22 cellular contexts compared by ENCODE assay signal in genomic region chr11:11382858-11383532, GRCh38. TPM values are rescaled to one million over a fixed set of nuclear protein-coding genes. Genes with fewer than 3 reads are reported as not detected.
A peak's percentile ranks its signal among the peaks of the same experiment; 100 is the strongest.
DNase-seq lines count a peak whose midpoint lies in the region; ATAC-seq and TF ChIP-seq lines count a peak whose summit lies in the region.
"Had no signal": no experiment of that assay in that cellular context is flagged by ENCODE, and none has a peak within 500 bp of the region (broad histone marks: within the 10 kb centered on the region; RNA-seq: fewer than 3 reads in every experiment).

No MANE protein-coding gene starts in this region.

- no peak overlapping the region for H4K91ac ChIP-seq in IMR-90 (ENCODE audit: insufficient read depth, low read depth, low read length)

- POLR2A ChIA-PET in IMR-90 (lab: Charles Lee; ENCODE audit: unreplicated experiment) = no interaction called here

- intact Hi-C loops in IMR-90 (cut with micrococcal nuclease) = no loop called here

- dilution Hi-C loops in IMR-90 (cut with HindIII; ENCODE audit: low sequenced_read_pairs, unreplicated experiment) = no loop called here

- no peak overlapping the region for H2AK9ac ChIP-seq in IMR-90 (replicated peaks; ENCODE audit: low read depth, low read length, poor library complexity)

- no peak overlapping the region for H2BK20ac ChIP-seq in IMR-90 (ENCODE audit: low read depth, low read length)

- no peak overlapping the region for H2AK5ac ChIP-seq in IMR-90 (ENCODE audit: low read depth, low read length)

- no peak overlapping the region for H3K27ac ChIP-seq in IMR-90 (ENCODE audit: insufficient read depth, low read length)
- H3K27ac ChIP-seq: foreskin keratinocyte, GM23248, ovary, Peyer's patch, suprapubic skin had no signal

- no peak overlapping the region for H2AFZ ChIP-seq in IMR-90 (replicated peaks; ENCODE audit: low read length, poor library complexity)
- H2AFZ ChIP-seq: GM23248 had no signal

- H3K27me3 ChIP-seq in IMR-90 (ENCODE audit: control insufficient read depth, insufficient read depth, low read length) = no peaks in the 10 kb centered on the region; the same call in 1 of the 2 replicates
- H3K27me3 ChIP-seq: foreskin keratinocyte, ovary, Peyer's patch, suprapubic skin had no signal

- H3K79me1 ChIP-seq in IMR-90 (ENCODE audit: low read depth in 1 of 2, low read length in 2 of 2) = no peaks in the 10 kb centered on the region; a peak in 1 of 4 replicates

- no peak overlapping the region for H2BK15ac ChIP-seq in IMR-90 (ENCODE audit: low read depth, low read length)

- 17% methylated on average over 2 of the region's 7 CpGs; no CpG with 5 or more reads in 1 of the 2 experiments for WGBS in IMR-90 (ENCODE audit: extremely low coverage in 2 of 2, insufficient read length in 1 of 2), 2 experiments

- no peaks in the 10 kb centered on the region for H3K9me3 ChIP-seq in IMR-90 (ENCODE audit: control insufficient read depth, insufficient read depth, low read length)
- H3K9me3 ChIP-seq: ovary, Peyer's patch, suprapubic skin had no signal

- no peak overlapping the region for H4K8ac ChIP-seq in IMR-90 (ENCODE audit: low read depth in 2 of 2, low read length in 2 of 2)

- no peak overlapping the region for H3K4ac ChIP-seq in IMR-90 (ENCODE audit: low read depth, low read length)

- no peak overlapping the region for H3K18ac ChIP-seq in IMR-90 (ENCODE audit: low read depth, low read length)

- ATAC-seq in IMR-90 (ENCODE audit: low read depth) = peak; percentile 49
- no peak for ATAC-seq in HG03108 (IDR thresholded peaks at IDR 0.05; ENCODE audit: unreplicated experiment)
- ATAC-seq: CD8-positive, alpha-beta T cell; foreskin keratinocyte; left ventricle myocardium superior had no signal

- H3K4me3 ChIP-seq in IMR-90 (ENCODE audit: insufficient read depth, low read depth, low read length) = no peak overlapping the region
- H3K4me3 ChIP-seq: GM23248, ovary, Peyer's patch, suprapubic skin had no signal

- H3K36me3 ChIP-seq in IMR-90 (ENCODE audit: control insufficient read depth, insufficient read depth, low read length) = no peaks in the 10 kb centered on the region
- H3K36me3 ChIP-seq: ovary, Peyer's patch, suprapubic skin had no signal

- no peaks in the 10 kb centered on the region for H4K20me1 ChIP-seq in IMR-90 (ENCODE audit: insufficient read depth, low read length)

- BruUV-seq in IMR-90 (replicated peaks; lab: Mats Ljungman, UMichigan) = no TSS peak

- CTCF ChIA-PET in IMR-90 (lab: Yijun Ruan, JAX) = no interaction called here

- no peak overlapping the region for H2BK120ac ChIP-seq in IMR-90 (ENCODE audit: low read depth, low read length)

- H3K14ac ChIP-seq in IMR-90 (replicated peaks; ENCODE audit: low read depth, low read length) = no peak overlapping the region

- H3K9ac ChIP-seq in IMR-90 (ENCODE audit: low read depth, low read length) = no peak overlapping the region
- H3K9ac ChIP-seq: GM23248 had no signal

- no peak overlapping the region for H4K5ac ChIP-seq in IMR-90 (ENCODE audit: low read depth, low read length)

- no peaks in the 10 kb centered on the region for H3K4me1 ChIP-seq in IMR-90 (ENCODE audit: control insufficient read depth, insufficient read depth, low read length)
- H3K4me1 ChIP-seq: foreskin keratinocyte, Peyer's patch, suprapubic skin had no signal

- DNase-seq in COLO668 (lab: John Stamatoyannopoulos, UW; ENCODE audit: unreplicated experiment) (peak; percentile 70), IMR-90 (no peak), NCI-H345 (lab: John Stamatoyannopoulos, UW) (peak; percentile 80), cerebellar cortex (ENCODE audit: low spot score) (peak; percentile 88), NCI-H1694 treated with DMSO at 0.1 percent for 48 hours (lab: John Stamatoyannopoulos, UW) (no peak), MV-4-11 (lab: John Stamatoyannopoulos, UW) (no peak), NK-92 (lab: John Stamatoyannopoulos, UW; ENCODE audit: unreplicated experiment) (no peak)
- DNase-seq: activated CD4-positive, alpha-beta memory T cell treated with anti-CD3 and anti-CD28 coated beads, Interleukin-2, amount 10 ng/mL, durations not matched to agents 7 days and 5 days; amniotic stem cell; CD8-positive, alpha-beta T cell; foreskin keratinocyte; GDM1; GM23248; Kasumi-1; left ventricle myocardium superior; NCI-H446 treated with DMSO at 0.1 percent for 48 hours; ovary; Peyer's patch; stimulated activated CD4-positive, alpha-beta T cell treated with anti-CD3 and anti-CD28 coated beads, Interleukin-4, amount 100 ng/mL, for 1 hour; stimulated activated CD8-positive, alpha-beta memory T cell treated with anti-CD3 and anti-CD28 coated beads, Interleukin-4, amount 100 ng/mL, for 48 hours had no signal

- no peak for TF ChIP-seq RAD21 in IMR-90 (IDR thresholded peaks at IDR 0.05; ENCODE audit: low read length)

- H3K9me1 ChIP-seq in IMR-90 (ENCODE audit: insufficient read depth, low read length) = no peaks in the 10 kb centered on the region

- in situ Hi-C loops in IMR-90 (cut with MboI; ENCODE audit: low sequenced_read_pairs) = no loop called here

- TF ChIP-seq CTCF in IMR-90 (conservative IDR thresholded peaks at IDR 0.05; ENCODE audit: low read depth, low read length) = no peak

- no peak for TF ChIP-seq POLR2A in IMR-90 (IDR thresholded peaks at IDR 0.05; ENCODE audit: low read depth, low read length)

- H2BK5ac ChIP-seq in IMR-90 (ENCODE audit: low read depth, low read length, poor library complexity, severe bottlenecking) = no peak overlapping the region

- no peak overlapping the region for H3K23ac ChIP-seq in IMR-90 (ENCODE audit: low read depth, low read length)

- H3K56ac ChIP-seq in IMR-90 (ENCODE audit: extremely low read depth, insufficient read depth, low read length) = no peak overlapping the region

- no peak overlapping the region for H3K4me2 ChIP-seq in IMR-90 (ENCODE audit: low read depth, low read length)

TF ChIP-seq in IMR-90, 13 proteins besides CTCF, POLR2A, EP300 and RAD21:
- TF ChIP-seq SMC3 (IDR thresholded peaks at IDR 0.05; ENCODE audit: low read depth, low read length) = no peak
- no peak for TF ChIP-seq RFX5 (IDR thresholded peaks at IDR 0.05; ENCODE audit: low read depth, low read length)

RNA-seq across cellular contexts. Expression of gene CSNK2A3, which starts 29.9 kb away (rescaled TPM):
- 3.2 and 3.9 TPM in 2 replicates for total RNA-seq in IMR-90 (2012; rRNA removed)
- polyA plus RNA-seq in IMR-90 (2012; rRNA removed) = 1.2 TPM in 2 replicates
- 0.17 and 0.21 TPM in 2 replicates for polyA plus RNA-seq in IMR-90 (2012; cell fraction: cytosol; rRNA removed)
- polyA plus RNA-seq in IMR-90 (2012; cell fraction: nucleus; rRNA removed; ENCODE audit: low replicate concordance) = 0.42 and 1.2 TPM in 2 replicates

Comparison
In these comparisons a context has a peak if more than half of its experiments do, and no peak if none do; other contexts are left out.
1. DNase-seq: peak in COLO668 (single experiment), NCI-H345 (single experiment) and cerebellar cortex (single experiment); none in IMR-90 (single experiment), NCI-H1694 treated with DMSO at 0.1 percent for 48 hours (single experiment), MV-4-11 (single experiment) and NK-92 (single experiment).